ENCODE assay signal across 13 cellular contexts in the genomic region with DNA sequence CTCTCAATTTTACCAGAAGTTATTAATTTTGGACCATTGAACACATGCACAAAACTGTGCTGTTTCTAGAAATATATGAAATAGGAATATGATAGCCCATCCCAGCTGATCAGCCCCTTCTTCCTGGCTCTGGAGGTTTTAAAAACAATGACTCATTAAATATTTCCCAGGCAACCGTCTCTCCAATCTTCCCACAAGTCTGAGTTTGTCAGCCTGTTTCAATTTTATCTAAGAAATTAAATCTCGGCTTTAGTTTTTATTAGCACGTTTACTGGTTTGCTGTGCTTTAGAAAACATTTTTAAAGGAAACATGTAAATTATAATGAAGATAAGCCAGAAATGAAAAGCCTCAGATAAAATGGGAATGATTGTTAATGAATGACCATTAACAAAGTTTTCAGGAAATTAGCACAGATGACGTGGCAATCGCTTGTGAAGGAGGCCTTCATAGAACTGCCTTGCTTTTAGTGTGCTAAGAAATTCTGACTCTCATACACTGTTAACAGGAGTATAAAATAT.
DNase-seq lines count a peak whose midpoint lies in the region; ATAC-seq and TF ChIP-seq lines count a peak whose summit lies in the region.
"Had no signal": no experiment of that assay in that cellular context is flagged by ENCODE, and none has a peak within 500 bp of the region (broad histone marks: within the 10 kb centered on the region; RNA-seq: fewer than 3 reads in every experiment).

No MANE protein-coding gene starts in this region.

- no peak overlapping the region for H3K4me3 Mint-ChIP-seq in Caco-2 (ENCODE audit: unreplicated experiment)
- H3K4me3 Mint-ChIP-seq in activated T-helper 1 cell treated with anti-CD3 and anti-CD28 coated beads, Interleukin-12 subunit alpha, Interleukin-12 subunit beta, Interleukin-2, Interleukin-4 antibody, amounts not matched to agents 30 ng/mL and 10 ng/mL and 1 ng/mL, durations not matched to agents 14 hours and 24 hours and 36 hours = no peak overlapping the region
- H3K4me3 Mint-ChIP-seq: dendritic cell treated with granulocyte-macrophage colony-stimulating factor and Interleukin-4, amounts not matched to agents 40 ng/mL and 50 ng/mL, for 4 days had no signal

- TF ChIP-seq POLR2A in heart left ventricle (IDR thresholded peaks at IDR 0.05) (no peak), uterus (IDR thresholded peaks at IDR 0.05) (no peak)

- in situ Hi-C loops in brain microvascular endothelial cell (cut with HindIII; ENCODE audit: low pct_ligation_motif_present, low sequenced_read_pairs) = no loop called here

- peak overlapping the region in 2 of 12 donors; percentile 6 to 19 for H3K4me3 ChIP-seq in heart left ventricle
- H3K4me3 ChIP-seq in right atrium auricular region = no peak overlapping the region
- no peak overlapping the region for H3K4me3 ChIP-seq in brain microvascular endothelial cell (ENCODE audit: low read depth, low read length)
- H3K4me3 ChIP-seq in hepatocyte = no peak overlapping the region
- H3K4me3 ChIP-seq in uterus = no peak overlapping the region
- H3K4me3 ChIP-seq in Caco-2 (ENCODE audit: low read depth, low read length) = no peak overlapping the region

- no peaks in the 10 kb centered on the region for H3K79me2 ChIP-seq in hepatocyte

- BruUV-seq in Caco-2 (replicated peaks; lab: Mats Ljungman, UMichigan) = no TSS peak

- ATAC-seq in heart left ventricle (peak in 2 of 4 donors; percentile 72 to 89), HG02571 (IDR thresholded peaks at IDR 0.05; ENCODE audit: unreplicated experiment) (no peak)

- H3K27me3 Mint-ChIP-seq in Caco-2 (ENCODE audit: insufficient read depth, unreplicated experiment) = no peaks in the 10 kb centered on the region
- H3K27me3 Mint-ChIP-seq in activated T-helper 1 cell treated with anti-CD3 and anti-CD28 coated beads, Interleukin-12 subunit alpha, Interleukin-12 subunit beta, Interleukin-2, Interleukin-4 antibody, amounts not matched to agents 30 ng/mL and 10 ng/mL and 1 ng/mL, durations not matched to agents 14 hours and 24 hours and 36 hours (ENCODE audit: insufficient read depth) = peaks cover 2% of the 10 kb centered on the region
- H3K27me3 Mint-ChIP-seq: dendritic cell treated with granulocyte-macrophage colony-stimulating factor and Interleukin-4, amounts not matched to agents 40 ng/mL and 50 ng/mL, for 4 days had no signal

- peak overlapping the region; percentile 17 for H3K4me2 ChIP-seq in hepatocyte

- no peaks in the 10 kb centered on the region for H3K9me3 ChIP-seq in heart left ventricle
- no peaks in the 10 kb centered on the region for H3K9me3 ChIP-seq in right atrium auricular region
- no peaks in the 10 kb centered on the region for H3K9me3 ChIP-seq in hepatocyte (ENCODE audit: low read depth)
- H3K9me3 ChIP-seq in uterus = no peaks in the 10 kb centered on the region
- H3K9me3 ChIP-seq in Caco-2 = no peaks in the 10 kb centered on the region

- H3K27ac ChIP-seq in heart left ventricle = peak overlapping the region in 10 of 12 donors; percentile 5 to 71 (median 54)
- peak overlapping the region in 1 of 2 donors; percentile 45 for H3K27ac ChIP-seq in right atrium auricular region
- H3K27ac ChIP-seq in brain microvascular endothelial cell = peak overlapping the region; percentile 98
- peak overlapping the region; percentile 26 for H3K27ac ChIP-seq in hepatocyte
- H3K27ac ChIP-seq in uterus = peak overlapping the region; percentile 43 to 58

- DNase-seq in heart left ventricle (no peak), right atrium auricular region (ENCODE audit: low spot score) (no peak), brain microvascular endothelial cell (peak; percentile 78), hepatocyte (ENCODE audit: low spot score) (peak; percentile 21), uterus (no peak), Caco-2 (no peak)
- no peak for DNase-seq in activated T-helper 1 cell treated with anti-CD3 and anti-CD28 coated beads, Interleukin-12 subunit alpha, Interleukin-12 subunit beta, Interleukin-2, Interleukin-4 antibody, amounts not matched to agents 30 ng/mL and 10 ng/mL and 1 ng/mL, durations not matched to agents 14 hours and 24 hours and 36 hours (ENCODE audit: low spot score)
- DNase-seq: activated CD8-positive, alpha-beta memory T cell treated with anti-CD3 and anti-CD28 coated beads, Interleukin-2, amount 50 U/mL, for 48 hours; AML-193; NCI-H1694; retina had no signal

- H3K9me2 ChIP-seq in hepatocyte (replicated peaks; ENCODE audit: insufficient read depth) = no peaks in the 10 kb centered on the region

- CTCF ChIA-PET in Caco-2 (lab: Charles Lee) = no interaction called here

- WGBS in heart left ventricle, 4 donors = 39 to 46% (median 41%) methylated on average over 5 of the region's 5 CpGs
- 40% methylated on average over 5 of the region's 5 CpGs for WGBS in hepatocyte (ENCODE audit: low lambda C conversion rate, missing lambda C conversion rate)

- peak overlapping the region; percentile 2 for H2AFZ ChIP-seq in hepatocyte

- intact Hi-C loops in heart left ventricle (cut with DNase I) (no loop called here), uterus (cut with DNase I; ENCODE audit: low total_unique reads) (no loop called here), Caco-2 (cut with micrococcal nuclease; ENCODE audit: unreplicated experiment) (no loop called here)
- intact Hi-C loops in activated T-helper 1 cell treated with anti-CD3 and anti-CD28 coated beads, Interleukin-12 subunit alpha, Interleukin-12 subunit beta, Interleukin-2, Interleukin-4 antibody, amounts not matched to agents 30 ng/mL and 10 ng/mL and 1 ng/mL, durations not matched to agents 14 hours and 24 hours and 36 hours (cut with micrococcal nuclease) = no loop called here

- TF ChIP-seq CTCF in heart left ventricle (IDR thresholded peaks at IDR 0.05) = no peak
- TF ChIP-seq CTCF in right atrium auricular region (IDR thresholded peaks at IDR 0.05) = no peak
- TF ChIP-seq CTCF in brain microvascular endothelial cell (IDR thresholded peaks at IDR 0.05; ENCODE audit: low read depth, low read length, missing control alignments) = no peak
- no peak for TF ChIP-seq CTCF in hepatocyte (IDR thresholded peaks at IDR 0.05; ENCODE audit: poor library complexity)
- TF ChIP-seq CTCF in uterus (IDR thresholded peaks at IDR 0.05) = no peak
- TF ChIP-seq CTCF in Caco-2 (IDR thresholded peaks at IDR 0.05; ENCODE audit: insufficient read depth in 1 of 2, low read depth in 1 of 2, low read length in 1 of 2, severe bottlenecking in 1 of 2, unreplicated experiment in 1 of 2) = no peak

- H3K36me3 ChIP-seq in heart left ventricle = no peaks in the 10 kb centered on the region
- no peaks in the 10 kb centered on the region for H3K36me3 ChIP-seq in right atrium auricular region
- H3K36me3 ChIP-seq in brain microvascular endothelial cell (replicated peaks) = no peaks in the 10 kb centered on the region
- no peaks in the 10 kb centered on the region for H3K36me3 ChIP-seq in hepatocyte (replicated peaks; ENCODE audit: insufficient read depth, low read depth)
- H3K36me3 ChIP-seq in uterus = no peaks in the 10 kb centered on the region
- H3K36me3 ChIP-seq in Caco-2 (ENCODE audit: control insufficient read depth, insufficient read depth, low read length) = no peaks in the 10 kb centered on the region

- H3K27me3 ChIP-seq in heart left ventricle (no peaks in the 10 kb centered on the region), right atrium auricular region (no peaks in the 10 kb centered on the region), brain microvascular endothelial cell (replicated peaks) (no peaks in the 10 kb centered on the region), hepatocyte (no peaks in the 10 kb centered on the region), uterus (no peaks in the 10 kb centered on the region), Caco-2 (replicated peaks; ENCODE audit: control insufficient read depth, insufficient read depth, low read length) (no peaks in the 10 kb centered on the region)

- H3K36me3 Mint-ChIP-seq in Caco-2 (ENCODE audit: insufficient read depth, unreplicated experiment) = peaks cover 5% of the 10 kb centered on the region
- no peaks in the 10 kb centered on the region for H3K36me3 Mint-ChIP-seq in activated T-helper 1 cell treated with anti-CD3 and anti-CD28 coated beads, Interleukin-12 subunit alpha, Interleukin-12 subunit beta, Interleukin-2, Interleukin-4 antibody, amounts not matched to agents 30 ng/mL and 10 ng/mL and 1 ng/mL, durations not matched to agents 14 hours and 24 hours and 36 hours (ENCODE audit: low read depth)

- no peak overlapping the region for H3K27ac Mint-ChIP-seq in Caco-2 (ENCODE audit: unreplicated experiment)
- H3K27ac Mint-ChIP-seq in activated T-helper 1 cell treated with anti-CD3 and anti-CD28 coated beads, Interleukin-12 subunit alpha, Interleukin-12 subunit beta, Interleukin-2, Interleukin-4 antibody, amounts not matched to agents 30 ng/mL and 10 ng/mL and 1 ng/mL, durations not matched to agents 14 hours and 24 hours and 36 hours = no peak overlapping the region
- H3K27ac Mint-ChIP-seq: dendritic cell treated with granulocyte-macrophage colony-stimulating factor and Interleukin-4, amounts not matched to agents 40 ng/mL and 50 ng/mL, for 4 days had no signal

- POLR2A ChIA-PET in Caco-2 (lab: Charles Lee) = no interaction called here

- no peaks in the 10 kb centered on the region for H4K20me1 ChIP-seq in hepatocyte (ENCODE audit: insufficient read depth, poor library complexity, severe bottlenecking)

- H3K9me3 Mint-ChIP-seq in Caco-2 (ENCODE audit: unreplicated experiment) = no peaks in the 10 kb centered on the region
- H3K9me3 Mint-ChIP-seq in activated T-helper 1 cell treated with anti-CD3 and anti-CD28 coated beads, Interleukin-12 subunit alpha, Interleukin-12 subunit beta, Interleukin-2, Interleukin-4 antibody, amounts not matched to agents 30 ng/mL and 10 ng/mL and 1 ng/mL, durations not matched to agents 14 hours and 24 hours and 36 hours = no peaks in the 10 kb centered on the region

- peaks cover 0 to 16% (median 4%) of the 10 kb centered on the region in 12 donors for H3K4me1 ChIP-seq in heart left ventricle
- peaks cover 0 to 12% of the 10 kb centered on the region in 2 donors for H3K4me1 ChIP-seq in right atrium auricular region
- no peaks in the 10 kb centered on the region for H3K4me1 ChIP-seq in hepatocyte (ENCODE audit: insufficient read depth)
- no peaks in the 10 kb centered on the region for H3K4me1 ChIP-seq in uterus
- no peaks in the 10 kb centered on the region for H3K4me1 ChIP-seq in Caco-2

- no peaks in the 10 kb centered on the region for H3K4me1 Mint-ChIP-seq in Caco-2 (ENCODE audit: low read depth, unreplicated experiment)
- H3K4me1 Mint-ChIP-seq in activated T-helper 1 cell treated with anti-CD3 and anti-CD28 coated beads, Interleukin-12 subunit alpha, Interleukin-12 subunit beta, Interleukin-2, Interleukin-4 antibody, amounts not matched to agents 30 ng/mL and 10 ng/mL and 1 ng/mL, durations not matched to agents 14 hours and 24 hours and 36 hours (ENCODE audit: low read depth) = no peaks in the 10 kb centered on the region

Comparison
In these comparisons a context has a peak if more than half of its experiments do, and no peak if none do; other contexts are left out.
1. DNase-seq: peak in brain microvascular endothelial cell (single experiment) and hepatocyte (single experiment); none in heart left ventricle (0 of 5), right atrium auricular region (single experiment), uterus (0 of 2), Caco-2 (0 of 2) and activated T-helper 1 cell treated with anti-CD3 and anti-CD28 coated beads, Interleukin-12 subunit alpha, Interleukin-12 subunit beta, Interleukin-2, Interleukin-4 antibody, amounts not matched to agents 30 ng/mL and 10 ng/mL and 1 ng/mL, durations not matched to agents 14 hours and 24 hours and 36 hours (single experiment).